ENCODE assay signal across 8 cellular contexts in genomic region chr12:110776410-110776809, GRCh38. TPM values are rescaled to one million over a fixed set of nuclear protein-coding genes. Genes with fewer than 3 reads are reported as not detected.
A peak's percentile ranks its signal among the peaks of the same experiment; 100 is the strongest.
DNase-seq lines count a peak whose midpoint lies in the region; ATAC-seq and TF ChIP-seq lines count a peak whose summit lies in the region.

No MANE protein-coding gene starts in this region.

- no peaks in the 10 kb centered on the region for H3K4me1 ChIP-seq in endodermal cell (ENCODE audit: control insufficient read depth, insufficient read depth, low read length)

- H3K27ac Mint-ChIP-seq in endodermal cell = peak overlapping the region; percentile 20

- H3K9me3 Mint-ChIP-seq in endodermal cell = peaks cover 19% of the 10 kb centered on the region

- CTCF ChIA-PET in GM10248 (lab: Yijun Ruan, JAX) = interaction anchor here (0.9 to 3.5 kb wide), 7 partner anchors 10 to 292 kb away, joined by 3 to 15 read pairs (median 4); no protein-coding TSS in a partner anchor

- H3K27ac ChIP-seq in endodermal cell (ENCODE audit: low read depth, low read length) = no peak overlapping the region

- peaks cover 3% of the 10 kb centered on the region for H3K4me1 Mint-ChIP-seq in endodermal cell

- no peak overlapping the region for H3K9ac ChIP-seq in endodermal cell (ENCODE audit: extremely low read depth, low read length, poor library complexity, severe bottlenecking)

- no peak overlapping the region for H3K4me3 ChIP-seq in endodermal cell (ENCODE audit: low read length)

- H3K36me3 ChIP-seq in endodermal cell (ENCODE audit: control insufficient read depth, insufficient read depth, low read length) = no peaks in the 10 kb centered on the region

- peaks cover 7% of the 10 kb centered on the region for H3K27me3 Mint-ChIP-seq in endodermal cell (ENCODE audit: insufficient read depth)

- WGBS in endodermal cell (ENCODE audit: insufficient coverage in 1 of 2, insufficient read length in 1 of 2), 2 experiments = 75 to 83% methylated on average over 1 to 4 of the region's 4 CpGs

- peak; percentile 95 for ATAC-seq in GM21390 (IDR thresholded peaks at IDR 0.05; ENCODE audit: unreplicated experiment)
- ATAC-seq in HG03565 (IDR thresholded peaks at IDR 0.05; ENCODE audit: unreplicated experiment) = peak; percentile 85

- no peak overlapping the region for H3K4me3 Mint-ChIP-seq in endodermal cell

- POLR2A ChIA-PET in GM10248 (lab: Yijun Ruan, JAX) = interaction anchor here (0.7 kb wide), 1 partner anchor 62 kb away, joined by 12 read pairs; no protein-coding TSS in a partner anchor

- peaks cover 11% of the 10 kb centered on the region for H3K9me3 ChIP-seq in endodermal cell (ENCODE audit: control insufficient read depth, low read length)

- peaks cover 17% of the 10 kb centered on the region for H3K27me3 ChIP-seq in endodermal cell (ENCODE audit: control insufficient read depth, insufficient read depth, low read length, poor library complexity, severe bottlenecking)

- TF ChIP-seq CTCF in GM10248 (IDR thresholded peaks at IDR 0.05; ENCODE audit: control extremely low read depth, extremely low read depth, low read depth, missing control alignments) (no peak), endodermal cell (conservative IDR thresholded peaks at IDR 0.05) (no peak)

- H3K36me3 Mint-ChIP-seq in endodermal cell (ENCODE audit: low read depth) = peaks cover 5% of the 10 kb centered on the region

- DNase-seq in GM10248 (ENCODE audit: extremely low spot score) = peak; percentile 82
- no peak for DNase-seq in endodermal cell
- DNase-seq in dedifferentiated amniotic fluid mesenchymal stem cell (ENCODE audit: extremely low spot score) = no peak
- DNase-seq in NCI-H748 treated with DMSO at 0.1 percent for 48 hours (lab: John Stamatoyannopoulos, UW) = no peak
- no peak for DNase-seq in mesenteric fat pad (ENCODE audit: low spot score)
- DNase-seq in EL = no peak

RNA-seq across cellular contexts. Expression of gene PPP1CC, which starts 33.7 kb away (rescaled TPM):
- total RNA-seq in endodermal cell (100 to 1,000 TPM; 179 to 201 TPM), mesenteric fat pad (101 TPM)
- 278 TPM for polyA plus RNA-seq in endodermal cell (2013, experiment 1 of 2)
- polyA plus RNA-seq in endodermal cell (2013, experiment 2 of 2) = 253 TPM
